17 cellular contexts compared by ENCODE assay signal in the genomic region with DNA sequence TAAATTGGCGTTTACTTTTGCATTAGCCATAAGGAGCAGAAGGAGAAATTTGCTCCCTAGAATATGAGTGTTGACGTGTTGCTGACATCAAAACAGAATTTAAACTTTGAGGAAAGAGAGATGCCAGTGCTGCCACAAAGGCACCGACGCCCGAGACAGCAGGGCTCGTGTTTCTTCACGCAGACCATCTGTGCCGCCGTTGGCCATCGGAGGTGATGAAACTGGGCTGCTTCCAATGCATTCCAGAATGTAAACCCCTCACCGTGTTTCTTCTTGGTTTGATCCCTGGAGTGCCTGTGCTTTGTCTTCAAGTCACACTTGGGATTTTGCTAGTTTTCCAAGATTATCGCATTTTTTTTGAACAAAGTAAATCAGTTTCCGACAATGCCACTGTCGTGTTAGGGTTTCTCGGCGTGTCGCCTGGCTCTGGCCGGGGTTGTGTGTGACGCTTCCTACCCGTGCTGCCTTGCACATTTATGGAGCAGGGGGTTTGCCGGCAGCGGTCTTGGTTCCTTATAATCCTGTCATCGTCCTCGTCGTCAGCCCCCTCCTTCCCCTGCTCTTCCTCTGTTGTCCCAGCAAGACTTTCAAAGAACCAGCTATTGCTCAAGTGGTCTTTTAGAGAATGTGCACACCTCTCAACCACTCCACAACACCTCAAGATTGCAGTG.
DNase-seq lines count a peak whose midpoint lies in the region; ATAC-seq and TF ChIP-seq lines count a peak whose summit lies in the region.
"Had no signal": no experiment of that assay in that cellular context is flagged by ENCODE, and none has a peak within 500 bp of the region (broad histone marks: within the 10 kb centered on the region; RNA-seq: fewer than 3 reads in every experiment).

No MANE protein-coding gene starts in this region.

- TF ChIP-seq CTCF in Peyer's patch (IDR thresholded peaks at IDR 0.05): no peak
- no peak for TF ChIP-seq CTCF in hepatocyte (IDR thresholded peaks at IDR 0.05; ENCODE audit: poor library complexity)
- TF ChIP-seq CTCF in sigmoid colon (IDR thresholded peaks at IDR 0.05): no peak
- no peak for TF ChIP-seq CTCF in stomach (IDR thresholded peaks at IDR 0.05)

- no peak for ATAC-seq in HG02798 (IDR thresholded peaks at IDR 0.05; ENCODE audit: poor library complexity, unreplicated experiment)
- ATAC-seq: activated CD4-positive, CD25-positive, alpha-beta regulatory T cell treated with anti-CD3 and anti-CD28 coated beads, Interleukin-2, amount 50 U/mL, for 24 hours had no signal

- 64% methylated on average over 25 of the region's 25 CpGs for WGBS in hepatocyte (ENCODE audit: low lambda C conversion rate, missing lambda C conversion rate)
- 91 to 93% methylated on average over 25 of the region's 25 CpGs for WGBS in sigmoid colon, 2 donors
- WGBS in stomach, 5 donors: 92 to 95% (median 94%) methylated on average over 25 of the region's 25 CpGs

- no peak overlapping the region for H2AFZ ChIP-seq in hepatocyte

- H3K79me2 ChIP-seq in hepatocyte: no peaks in the 10 kb centered on the region

- no peaks in the 10 kb centered on the region for H4K20me1 ChIP-seq in hepatocyte (ENCODE audit: insufficient read depth, poor library complexity, severe bottlenecking)

- no peaks in the 10 kb centered on the region for H3K9me2 ChIP-seq in hepatocyte (replicated peaks; ENCODE audit: insufficient read depth)

- intact Hi-C loops in sigmoid colon (cut with DNase I): no loop called here
- intact Hi-C loops in stomach (cut with DNase I; ENCODE audit: low total_unique reads): no loop called here

- H3K4me1 ChIP-seq in Peyer's patch (no peaks in the 10 kb centered on the region), hepatocyte (ENCODE audit: insufficient read depth) (peaks cover 14% of the 10 kb centered on the region), sigmoid colon (no peaks in the 10 kb centered on the region), stomach (peaks cover 0 to 15% (median 8%) of the 10 kb centered on the region in 4 donors)
- H3K4me1 ChIP-seq: BE2C had no signal

- no peak for TF ChIP-seq POLR2A in Peyer's patch (IDR thresholded peaks at IDR 0.05)
- TF ChIP-seq POLR2A in sigmoid colon (IDR thresholded peaks at IDR 0.05): no peak
- no peak for TF ChIP-seq POLR2A in stomach (IDR thresholded peaks at IDR 0.05)

- POLR2A ChIA-PET in activated CD4-positive, alpha-beta T cell treated with anti-CD3 and anti-CD28 coated beads, Interleukin-2, amount 10 ng/mL, durations not matched to agents 7 days and 5 days (lab: Charles Lee): no interaction called here

- no peaks in the 10 kb centered on the region for H3K27me3 ChIP-seq in Peyer's patch
- no peaks in the 10 kb centered on the region for H3K27me3 ChIP-seq in hepatocyte
- no peaks in the 10 kb centered on the region for H3K27me3 ChIP-seq in sigmoid colon
- H3K27me3 ChIP-seq in stomach: no peaks in the 10 kb centered on the region
- H3K27me3 ChIP-seq: BE2C had no signal

- peak; percentile 3 for DNase-seq in activated CD4-positive, alpha-beta T cell treated with anti-CD3 and anti-CD28 coated beads, Interleukin-2, amount 10 ng/mL, durations not matched to agents 7 days and 5 days
- DNase-seq in activated CD4-positive, alpha-beta T cell treated with anti-CD3 and anti-CD28 coated beads for 4 hours: no peak
- DNase-seq in Peyer's patch (peak in 2 of 3 donors; percentile 12 to 43), hepatocyte (ENCODE audit: low spot score) (no peak), sigmoid colon (no peak), GOT3 (lab: John Stamatoyannopoulos, UW) (no peak), stomach (no peak)
- DNase-seq: activated naive CD4-positive, alpha-beta T cell treated with anti-CD3 and anti-CD28 coated beads, Interleukin-2, amount 10 ng/mL, durations not matched to agents 7 days and 5 days; cortex of kidney; foreskin melanocyte; Kasumi-1; NCI-H1092 treated with DMSO at 0.1 percent for 48 hours; NCI-H69; nucleus accumbens had no signal

- no peaks in the 10 kb centered on the region for H3K9me3 Mint-ChIP-seq in activated CD4-positive, alpha-beta T cell treated with anti-CD3 and anti-CD28 coated beads, Interleukin-2, amount 10 ng/mL, durations not matched to agents 7 days and 5 days
- H3K9me3 Mint-ChIP-seq: activated naive CD4-positive, alpha-beta T cell treated with anti-CD3 and anti-CD28 coated beads, Interleukin-2, amount 10 ng/mL, durations not matched to agents 7 days and 5 days had no signal

- H3K36me3 ChIP-seq in Peyer's patch: no peaks in the 10 kb centered on the region
- H3K36me3 ChIP-seq in hepatocyte (replicated peaks; ENCODE audit: insufficient read depth, low read depth): no peaks in the 10 kb centered on the region
- H3K36me3 ChIP-seq in sigmoid colon: no peaks in the 10 kb centered on the region
- no peaks in the 10 kb centered on the region for H3K36me3 ChIP-seq in stomach
- H3K36me3 ChIP-seq: BE2C had no signal

- TF ChIP-seq EP300 in sigmoid colon (IDR thresholded peaks at IDR 0.05) (no peak), stomach (IDR thresholded peaks at IDR 0.05) (no peak)

- CTCF ChIA-PET in activated CD4-positive, alpha-beta T cell treated with anti-CD3 and anti-CD28 coated beads, Interleukin-2, amount 10 ng/mL, durations not matched to agents 7 days and 5 days (lab: Charles Lee): no interaction called here

- no peak overlapping the region for H3K4me3 Mint-ChIP-seq in activated CD4-positive, alpha-beta T cell treated with anti-CD3 and anti-CD28 coated beads, Interleukin-2, amount 10 ng/mL, durations not matched to agents 7 days and 5 days
- H3K4me3 Mint-ChIP-seq: activated naive CD4-positive, alpha-beta T cell treated with anti-CD3 and anti-CD28 coated beads, Interleukin-2, amount 10 ng/mL, durations not matched to agents 7 days and 5 days had no signal

- H3K4me3 ChIP-seq in Peyer's patch (no peak overlapping the region), hepatocyte (no peak overlapping the region), sigmoid colon (no peak overlapping the region), stomach (no peak overlapping the region)

- H3K27ac Mint-ChIP-seq in activated CD4-positive, alpha-beta T cell treated with anti-CD3 and anti-CD28 coated beads, Interleukin-2, amount 10 ng/mL, durations not matched to agents 7 days and 5 days: no peak overlapping the region
- H3K27ac Mint-ChIP-seq: activated naive CD4-positive, alpha-beta T cell treated with anti-CD3 and anti-CD28 coated beads, Interleukin-2, amount 10 ng/mL, durations not matched to agents 7 days and 5 days had no signal

- H3K36me3 Mint-ChIP-seq in activated CD4-positive, alpha-beta T cell treated with anti-CD3 and anti-CD28 coated beads, Interleukin-2, amount 10 ng/mL, durations not matched to agents 7 days and 5 days (ENCODE audit: low read depth): no peaks in the 10 kb centered on the region
- H3K36me3 Mint-ChIP-seq: activated naive CD4-positive, alpha-beta T cell treated with anti-CD3 and anti-CD28 coated beads, Interleukin-2, amount 10 ng/mL, durations not matched to agents 7 days and 5 days had no signal

- no peak overlapping the region for H3K27ac ChIP-seq in Peyer's patch
- H3K27ac ChIP-seq in hepatocyte: peak overlapping the region; percentile 42
- peak overlapping the region in 3 of 4 donors; percentile 12 to 29 (median 19) for H3K27ac ChIP-seq in sigmoid colon
- peak overlapping the region in 1 of 5 donors; percentile 7 for H3K27ac ChIP-seq in stomach

- peak overlapping the region; percentile 24 for H3K4me2 ChIP-seq in hepatocyte

- H3K27me3 Mint-ChIP-seq in activated CD4-positive, alpha-beta T cell treated with anti-CD3 and anti-CD28 coated beads, Interleukin-2, amount 10 ng/mL, durations not matched to agents 7 days and 5 days: peaks cover 2% of the 10 kb centered on the region

- H3K9me3 ChIP-seq in Peyer's patch (no peaks in the 10 kb centered on the region), hepatocyte (ENCODE audit: low read depth) (no peaks in the 10 kb centered on the region), sigmoid colon (peaks cover 0 to 5% (median 0%) of the 10 kb centered on the region in 4 donors), stomach (peaks cover 0 to 6% (median 0%) of the 10 kb centered on the region in 4 donors)
- H3K9me3 ChIP-seq: BE2C had no signal

- peaks cover 5% of the 10 kb centered on the region for H3K4me1 Mint-ChIP-seq in activated CD4-positive, alpha-beta T cell treated with anti-CD3 and anti-CD28 coated beads, Interleukin-2, amount 10 ng/mL, durations not matched to agents 7 days and 5 days

Comparison
In these comparisons a context has a peak if more than half of its experiments do, and no peak if none do; other contexts are left out.
1. DNase-seq: peak in activated CD4-positive, alpha-beta T cell treated with anti-CD3 and anti-CD28 coated beads, Interleukin-2, amount 10 ng/mL, durations not matched to agents 7 days and 5 days (single experiment) and Peyer's patch (2 of 3); none in activated CD4-positive, alpha-beta T cell treated with anti-CD3 and anti-CD28 coated beads for 4 hours (0 of 2), hepatocyte (single experiment), sigmoid colon (single experiment), GOT3 (single experiment) and stomach (single experiment).
2. H3K27ac ChIP-seq: peak in hepatocyte (single experiment) and sigmoid colon (3 of 4); none in Peyer's patch (0 of 4).